8 cellular contexts compared by ENCODE assay signal in genomic region chr16:68238029-68238345, GRCh38. TPM values are rescaled to one million over a fixed set of nuclear protein-coding genes. Genes with fewer than 3 reads are reported as not detected.
DNase-seq lines count a peak whose midpoint lies in the region; ATAC-seq and TF ChIP-seq lines count a peak whose summit lies in the region.

No MANE protein-coding gene starts in this region.

- DNase-seq in activated T-cell treated with anti-CD3 and anti-CD28 coated beads, Interleukin-2, amount 50 U/mL, for 4 hours, result no peak
- DNase-seq in activated T-cell treated with anti-CD3 and anti-CD28 coated beads for 4 hours, result no peak
- DNase-seq in kidney epithelial cell (ENCODE audit: low read depth), result no peak
- no peak for DNase-seq in tibial nerve (ENCODE audit: low spot score in 2 of 2)
- no peak for DNase-seq in retina
- DNase-seq in H4 (ENCODE audit: low spot score), result no peak

- peaks cover 0 to 48% (median 10%) of the 10 kb centered on the region in 4 donors for H3K4me1 ChIP-seq in tibial nerve

- H3K27ac Mint-ChIP-seq in activated naive CD8-positive, alpha-beta T cell, result peak overlapping the region; percentile 72

- no peak for TF ChIP-seq CTCF in kidney epithelial cell (IDR thresholded peaks at IDR 0.05; ENCODE audit: insufficient read depth, low read length, poor library complexity, severe bottlenecking)
- TF ChIP-seq CTCF in tibial nerve (IDR thresholded peaks at IDR 0.05), result no peak

- peak in 1 of 2 donors; percentile 7 for ATAC-seq in activated T-cell treated with anti-CD3 and anti-CD28 coated beads, Interleukin-2, amount 50 U/mL, for 4 hours
- ATAC-seq in GM21529 (IDR thresholded peaks at IDR 0.05; ENCODE audit: unreplicated experiment), result no peak

- no peak for TF ChIP-seq EP300 in tibial nerve (IDR thresholded peaks at IDR 0.05)

- no peaks in the 10 kb centered on the region for H3K36me3 Mint-ChIP-seq in activated T-cell treated with anti-CD3 and anti-CD28 coated beads, Interleukin-2, amount 50 U/mL, for 4 hours (ENCODE audit: insufficient read depth)
- no peaks in the 10 kb centered on the region for H3K36me3 Mint-ChIP-seq in activated naive CD8-positive, alpha-beta T cell

- no peaks in the 10 kb centered on the region for H3K9me3 Mint-ChIP-seq in activated T-cell treated with anti-CD3 and anti-CD28 coated beads, Interleukin-2, amount 50 U/mL, for 4 hours
- H3K9me3 Mint-ChIP-seq in activated naive CD8-positive, alpha-beta T cell (ENCODE audit: low read depth), result no peaks in the 10 kb centered on the region

- H3K27me3 Mint-ChIP-seq in activated T-cell treated with anti-CD3 and anti-CD28 coated beads, Interleukin-2, amount 50 U/mL, for 4 hours (ENCODE audit: low read depth), result no peaks in the 10 kb centered on the region
- H3K27me3 Mint-ChIP-seq in activated naive CD8-positive, alpha-beta T cell, result no peaks in the 10 kb centered on the region

- H3K9me3 ChIP-seq in tibial nerve, result no peaks in the 10 kb centered on the region

- no peak for TF ChIP-seq POLR2A in tibial nerve (IDR thresholded peaks at IDR 0.05)

- H3K36me3 ChIP-seq in kidney epithelial cell (ENCODE audit: control insufficient read depth, insufficient read depth, low read length) (no peaks in the 10 kb centered on the region), tibial nerve (no peaks in the 10 kb centered on the region)

- peak overlapping the region; percentile 90 for H3K4me3 Mint-ChIP-seq in activated T-cell treated with anti-CD3 and anti-CD28 coated beads, Interleukin-2, amount 50 U/mL, for 4 hours
- peak overlapping the region; percentile 93 for H3K4me3 Mint-ChIP-seq in activated naive CD8-positive, alpha-beta T cell

- whole genome bisulfite sequencing in tibial nerve, 2 donors, result 11 to 16% methylated on average over 20 of the region's 20 CpGs

- H3K4me1 Mint-ChIP-seq in activated T-cell treated with anti-CD3 and anti-CD28 coated beads, Interleukin-2, amount 50 U/mL, for 4 hours (ENCODE audit: low read depth), result peaks cover 30% of the 10 kb centered on the region
- H3K4me1 Mint-ChIP-seq in activated naive CD8-positive, alpha-beta T cell (ENCODE audit: low read depth), result peaks cover 30% of the 10 kb centered on the region

- H3K4me3 ChIP-seq in kidney epithelial cell (ENCODE audit: low read depth, low read length) (peak overlapping the region; percentile 41), tibial nerve (peak overlapping the region; percentile 52 to 75 (median 61))

- no peaks in the 10 kb centered on the region for H3K27me3 ChIP-seq in kidney epithelial cell (ENCODE audit: control insufficient read depth, insufficient read depth, low read length)
- H3K27me3 ChIP-seq in tibial nerve, result no peaks in the 10 kb centered on the region

- H3K27ac ChIP-seq in tibial nerve, result peak overlapping the region; percentile 76 to 96 (median 88)

RNA-seq across cellular contexts. Expression of gene ESRP2, which starts 2.1 kb away (rescaled TPM):
- 1 to 10 TPM in 1 of 3 donors, under 1 TPM in 2; 0.53 to 1.3 (median 0.68) TPM for total RNA-seq in activated T-cell treated with anti-CD3 and anti-CD28 coated beads, Interleukin-2, amount 50 U/mL, for 4 hours
- total RNA-seq in kidney epithelial cell (26.9 and 42.0 TPM in 2 replicates), tibial nerve (1 to 10 TPM in 2 of 4 donors, under 1 TPM in 2; 0.42 to 2.4 (median 1.2) TPM)
- 0.21 TPM in 1 of 2 replicates, not detected in the other for total RNA-seq in H4 (2014; rRNA removed; shearing (Covaris generic))

RNA-seq across cellular contexts. Expression of gene PLA2G15, which starts 7.2 kb away (rescaled TPM):
- 10 to 100 TPM in 1 of 3 donors, 1 to 10 TPM in 2; 7.4 to 11.0 (median 7.9) TPM for total RNA-seq in activated T-cell treated with anti-CD3 and anti-CD28 coated beads, Interleukin-2, amount 50 U/mL, for 4 hours
- total RNA-seq in kidney epithelial cell (27.2 and 29.6 TPM in 2 replicates), tibial nerve (10 to 100 TPM; 26.0 to 51.3 (median 30.2) TPM)
- 14.8 and 22.1 TPM in 2 replicates for total RNA-seq in H4 (2014; rRNA removed; shearing (Covaris generic))

RNA-seq across cellular contexts. Expression of gene SLC7A6, which starts 26.3 kb away (rescaled TPM):
- total RNA-seq in activated T-cell treated with anti-CD3 and anti-CD28 coated beads, Interleukin-2, amount 50 U/mL, for 4 hours, result 100 to 1,000 TPM in 2 of 3 donors, 10 to 100 TPM in 1; 91.3 to 103 (median 103) TPM
- total RNA-seq in kidney epithelial cell (12.1 and 29.4 TPM in 2 replicates), tibial nerve (100 to 1,000 TPM; 129 to 202 (median 181) TPM)
- total RNA-seq in H4 (2014; rRNA removed; shearing (Covaris generic)), result 16.7 and 20.7 TPM in 2 replicates
